ENCODE assay signal across 16 cellular contexts in genomic region chr3:169144691-169145090, GRCh38.
DNase-seq lines count a peak whose midpoint lies in the region; ATAC-seq, FAIRE-seq and TF ChIP-seq lines count a peak whose summit lies in the region.
"Had no signal": no experiment of that assay in that cellular context is flagged by ENCODE, and none has a peak within 500 bp of the region (broad histone marks: within the 10 kb centered on the region; RNA-seq: fewer than 3 reads in every experiment).

No MANE protein-coding gene starts in this region.

- no peak overlapping the region for H2AFZ ChIP-seq in astrocyte (ENCODE audit: low read depth, low read length)

- no peak overlapping the region for H3K27ac Mint-ChIP-seq in astrocyte (ENCODE audit: unreplicated experiment)
- H3K27ac Mint-ChIP-seq: activated naive CD8-positive, alpha-beta T cell treated with anti-CD3 and anti-CD28 coated beads, Interleukin-2, amount 10 ng/mL, durations not matched to agents 7 days and 5 days; endodermal cell; naive thymus-derived CD4-positive, alpha-beta T cell had no signal

- POLR2A ChIA-PET in HEK293 (lab: Yijun Ruan, JAX) = no interaction called here

- no peaks in the 10 kb centered on the region for H3K27me3 Mint-ChIP-seq in astrocyte (ENCODE audit: low read depth, unreplicated experiment)

- H4K20me1 ChIP-seq in astrocyte (ENCODE audit: insufficient read depth, low read length) = no peaks in the 10 kb centered on the region

- peak overlapping the region; percentile 95 for H3K9ac ChIP-seq in astrocyte (ENCODE audit: low read length)

- H3K79me2 ChIP-seq in astrocyte (ENCODE audit: insufficient read depth, low read length) = peaks cover 40% of the 10 kb centered on the region

- DNase-seq in astrocyte (ENCODE audit: low read depth) (no peak), fibroblast of pulmonary artery (ENCODE audit: low read depth) (peak; percentile 27), renal cortical epithelial cell (ENCODE audit: low read depth) (peak; percentile 36), COLO829 (ENCODE audit: low spot score) (no peak), CD1c-positive myeloid dendritic cell (ENCODE audit: extremely low spot score) (no peak), EL (no peak)
- DNase-seq: activated CD8-positive, alpha-beta memory T cell treated with anti-CD3 and anti-CD28 coated beads, Interleukin-2, amount 50 U/mL, for 4 hours; activated naive CD8-positive, alpha-beta T cell treated with anti-CD3 and anti-CD28 coated beads, Interleukin-2, amount 10 ng/mL, durations not matched to agents 7 days and 5 days; endodermal cell; naive thymus-derived CD4-positive, alpha-beta T cell; NCI-H1105; NCI-H748 treated with DMSO at 0.1 percent for 48 hours; SIG-M5 had no signal

- CTCF ChIA-PET in HEK293 (lab: Yijun Ruan, JAX) = interaction anchor here (2.0 kb wide), 1 partner anchor 524 kb away, joined by 6 read pairs; no protein-coding TSS in a partner anchor

- peaks cover 7% of the 10 kb centered on the region for H3K4me1 Mint-ChIP-seq in astrocyte (ENCODE audit: low read depth, unreplicated experiment)

- TF ChIP-seq CTCF in HEK293 (tag by site-specific recombination; IDR thresholded peaks at IDR 0.05) (no peak), astrocyte (IDR thresholded peaks at IDR 0.05; ENCODE audit: insufficient read depth, low read depth, low read length) (no peak), fibroblast of pulmonary artery (IDR thresholded peaks at IDR 0.05; ENCODE audit: low read length, missing control alignments) (no peak)

- H3K36me3 ChIP-seq in HEK293 (ENCODE audit: control insufficient read depth in 2 of 2, insufficient read depth in 1 of 2, low read length in 2 of 2) (no peaks in the 10 kb centered on the region), astrocyte (ENCODE audit: insufficient read depth, low read length) (peaks cover 6% of the 10 kb centered on the region)

- H3K27ac ChIP-seq in HEK293 (ENCODE audit: extremely low read depth, low read depth, low read length) (no peak overlapping the region), astrocyte (ENCODE audit: low read depth, low read length) (peak overlapping the region; percentile 13)

- H3K4me2 ChIP-seq in astrocyte (ENCODE audit: low read length) = peak overlapping the region; percentile 94

- no peaks in the 10 kb centered on the region for H3K36me3 Mint-ChIP-seq in astrocyte (ENCODE audit: low read depth, unreplicated experiment)
- H3K36me3 Mint-ChIP-seq: activated naive CD8-positive, alpha-beta T cell treated with anti-CD3 and anti-CD28 coated beads, Interleukin-2, amount 10 ng/mL, durations not matched to agents 7 days and 5 days had no signal

- no peaks in the 10 kb centered on the region for H3K27me3 ChIP-seq in astrocyte (ENCODE audit: insufficient read depth, low read length)

- H3K9me3 ChIP-seq in HEK293 (ENCODE audit: control insufficient read depth, insufficient read depth, low read depth, low read length) (no peaks in the 10 kb centered on the region), astrocyte (ENCODE audit: insufficient read depth, low read depth, low read length) (no peaks in the 10 kb centered on the region)

- H3K4me1 ChIP-seq in HEK293 (ENCODE audit: control insufficient read depth, insufficient read depth, low read length) = no peaks in the 10 kb centered on the region
- H3K4me1 ChIP-seq in astrocyte (ENCODE audit: insufficient read depth, low read length) = peaks cover 13% of the 10 kb centered on the region

- H3K9me3 Mint-ChIP-seq in astrocyte (ENCODE audit: unreplicated experiment) = no peaks in the 10 kb centered on the region
- H3K9me3 Mint-ChIP-seq: activated naive CD8-positive, alpha-beta T cell treated with anti-CD3 and anti-CD28 coated beads, Interleukin-2, amount 10 ng/mL, durations not matched to agents 7 days and 5 days; endodermal cell had no signal

- peak overlapping the region; percentile 70 for H3K4me3 ChIP-seq in HEK293 (ENCODE audit: low read depth, low read length)
- H3K4me3 ChIP-seq in astrocyte (ENCODE audit: insufficient read depth, low read depth, low read length) = peak overlapping the region; percentile 95
- peak overlapping the region; percentile 75 for H3K4me3 ChIP-seq in fibroblast of pulmonary artery (replicated peaks; ENCODE audit: low read depth, low read length)

- no peak for FAIRE-seq in astrocyte (lab: Jason Lieb, UNC)
- FAIRE-seq: TTC549 had no signal

- H3K4me3 Mint-ChIP-seq in astrocyte (ENCODE audit: unreplicated experiment) = peak overlapping the region; percentile 96
- H3K4me3 Mint-ChIP-seq: activated naive CD8-positive, alpha-beta T cell treated with anti-CD3 and anti-CD28 coated beads, Interleukin-2, amount 10 ng/mL, durations not matched to agents 7 days and 5 days; endodermal cell; naive thymus-derived CD4-positive, alpha-beta T cell had no signal

- ATAC-seq in esophagus mucosa = no peak
- ATAC-seq: naive thymus-derived CD4-positive, alpha-beta T cell had no signal

TF ChIP-seq in HEK293, 187 proteins besides CTCF, POLR2A, EP300 and RAD21:
- TF ChIP-seq ZNF354C (tag by site-specific recombination; IDR thresholded peaks at IDR 0.05; ENCODE audit: borderline replicate concordance, low read depth) (no peak), ZNF335 (tag by site-specific recombination; conservative IDR thresholded peaks at IDR 0.05) (0 out of 2 replicates have a peak, but pooled peaks have one; percentile 26)
- TF ChIP-seq, protein P1, sequence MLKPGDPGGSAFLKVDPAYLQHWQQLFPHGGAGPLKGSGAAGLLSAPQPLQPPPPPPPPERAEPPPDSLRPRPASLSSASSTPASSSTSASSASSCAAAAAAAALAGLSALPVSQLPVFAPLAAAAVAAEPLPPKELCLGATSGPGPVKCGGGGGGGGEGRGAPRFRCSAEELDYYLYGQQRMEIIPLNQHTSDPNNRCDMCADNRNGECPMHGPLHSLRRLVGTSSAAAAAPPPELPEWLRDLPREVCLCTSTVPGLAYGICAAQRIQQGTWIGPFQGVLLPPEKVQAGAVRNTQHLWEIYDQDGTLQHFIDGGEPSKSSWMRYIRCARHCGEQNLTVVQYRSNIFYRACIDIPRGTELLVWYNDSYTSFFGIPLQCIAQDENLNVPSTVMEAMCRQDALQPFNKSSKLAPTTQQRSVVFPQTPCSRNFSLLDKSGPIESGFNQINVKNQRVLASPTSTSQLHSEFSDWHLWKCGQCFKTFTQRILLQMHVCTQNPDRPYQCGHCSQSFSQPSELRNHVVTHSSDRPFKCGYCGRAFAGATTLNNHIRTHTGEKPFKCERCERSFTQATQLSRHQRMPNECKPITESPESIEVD (tag by site-specific recombination; IDR thresholded peaks at IDR 0.05) = peak; percentile 55

Comparison
In these comparisons a context has a peak if more than half of its experiments do, and no peak if none do; other contexts are left out.
1. DNase-seq: peak in fibroblast of pulmonary artery (single experiment) and renal cortical epithelial cell (single experiment); none in astrocyte (single experiment), COLO829 (single experiment), CD1c-positive myeloid dendritic cell (single experiment) and EL (single experiment).
2. Peak in every context shown above with its lines, with median percentiles within 50 percentile points of each other: H3K4me3 ChIP-seq.